10 cellular contexts compared by ENCODE assay signal in genomic region chr20:38447931-38448675, GRCh38. TPM values are rescaled to one million over a fixed set of nuclear protein-coding genes. Genes with fewer than 3 reads are reported as not detected.
DNase-seq lines count a peak whose midpoint lies in the region; ATAC-seq lines count a peak whose summit lies in the region.
"Had no signal": no experiment of that assay in that cellular context is flagged by ENCODE, and none has a peak within 500 bp of the region (broad histone marks: within the 10 kb centered on the region; RNA-seq: fewer than 3 reads in every experiment).

No MANE protein-coding gene starts in this region.

- H3K27me3 Mint-ChIP-seq in activated naive CD4-positive, alpha-beta T cell treated with anti-CD3 and anti-CD28 coated beads for 36 hours (ENCODE audit: low read depth) = no peaks in the 10 kb centered on the region
- peaks cover 3% of the 10 kb centered on the region for H3K27me3 Mint-ChIP-seq in stimulated activated naive CD8-positive, alpha-beta T cell treated with anti-CD3 and anti-CD28 coated beads, Interleukin-15, amount 100 ng/mL, for 72 hours

- peaks cover 22% of the 10 kb centered on the region for H3K36me3 Mint-ChIP-seq in activated naive CD4-positive, alpha-beta T cell treated with anti-CD3 and anti-CD28 coated beads for 36 hours (ENCODE audit: low read depth)

- CTCF ChIA-PET in activated naive CD4-positive, alpha-beta T cell treated with anti-CD3 and anti-CD28 coated beads for 36 hours (lab: Charles Lee) = interaction anchor here (0.6 to 4.3 kb wide), 4 partner anchors 14 to 317 kb away, joined by 4 to 52 read pairs (median 20); partner anchors contain the start of genes RALGAPB and SNHG17

- peak overlapping the region; percentile 26 for H3K27ac Mint-ChIP-seq in activated naive CD4-positive, alpha-beta T cell treated with anti-CD3 and anti-CD28 coated beads for 36 hours
- H3K27ac Mint-ChIP-seq in stimulated activated naive CD8-positive, alpha-beta T cell treated with anti-CD3 and anti-CD28 coated beads, Interleukin-15, amount 100 ng/mL, for 72 hours = peak overlapping the region; percentile 56 to 93

- H3K9me3 Mint-ChIP-seq in activated naive CD4-positive, alpha-beta T cell treated with anti-CD3 and anti-CD28 coated beads for 36 hours = no peaks in the 10 kb centered on the region
- H3K9me3 Mint-ChIP-seq in stimulated activated naive CD8-positive, alpha-beta T cell treated with anti-CD3 and anti-CD28 coated beads, Interleukin-15, amount 100 ng/mL, for 72 hours = no peaks in the 10 kb centered on the region

- peaks cover 42% of the 10 kb centered on the region for H3K4me1 Mint-ChIP-seq in activated naive CD4-positive, alpha-beta T cell treated with anti-CD3 and anti-CD28 coated beads for 36 hours (ENCODE audit: low read depth)
- peaks cover 52% of the 10 kb centered on the region for H3K4me1 Mint-ChIP-seq in stimulated activated naive CD8-positive, alpha-beta T cell treated with anti-CD3 and anti-CD28 coated beads, Interleukin-15, amount 100 ng/mL, for 72 hours

- no peak for DNase-seq in activated naive CD4-positive, alpha-beta T cell treated with anti-CD3 and anti-CD28 coated beads for 36 hours
- no peak for DNase-seq in activated naive CD4-positive, alpha-beta T cell treated with anti-CD3 and anti-CD28 coated beads, Interleukin-2, amount 50 U/mL, for 16 hours
- DNase-seq in NOMO-1 (lab: John Stamatoyannopoulos, UW; ENCODE audit: unreplicated experiment in 2 of 2) = peak; percentile 51 to 76
- peak; percentile 45 for DNase-seq in dermis blood vessel endothelial cell
- DNase-seq in stimulated activated naive CD8-positive, alpha-beta T cell treated with anti-CD3 and anti-CD28 coated beads, Interleukin-15, amount 100 ng/mL, for 72 hours = no peak
- DNase-seq in caudate nucleus (lab: John Stamatoyannopoulos, UW) = no peak
- DNase-seq: central memory CD4-positive, alpha-beta T cell; DMS 273 treated with DMSO at 0.1 percent for 48 hours had no signal

- H3K27ac ChIP-seq in caudate nucleus (ENCODE audit: low read depth, low read length) = no peak overlapping the region

- intact Hi-C loops in activated naive CD4-positive, alpha-beta T cell treated with anti-CD3 and anti-CD28 coated beads for 36 hours (cut with micrococcal nuclease) = loop anchor here (10.0 kb wide), 2 partner anchors 63 to 297 kb away; partner anchors contain the start of gene ACTR5

- no peak for ATAC-seq in stimulated activated naive CD8-positive, alpha-beta T cell treated with anti-CD3 and anti-CD28 coated beads, Interleukin-15, amount 100 ng/mL, for 72 hours
- ATAC-seq in HG02970 (IDR thresholded peaks at IDR 0.05; ENCODE audit: low FRiP score, unreplicated experiment) (no peak), GM19351 (IDR thresholded peaks at IDR 0.05; ENCODE audit: unreplicated experiment) (no peak)

- peak overlapping the region; percentile 80 for H3K4me3 Mint-ChIP-seq in activated naive CD4-positive, alpha-beta T cell treated with anti-CD3 and anti-CD28 coated beads for 36 hours
- peak overlapping the region; percentile 65 to 88 for H3K4me3 Mint-ChIP-seq in stimulated activated naive CD8-positive, alpha-beta T cell treated with anti-CD3 and anti-CD28 coated beads, Interleukin-15, amount 100 ng/mL, for 72 hours

RNA-seq across cellular contexts. Expression of gene SNHG17, which starts 13.0 kb away (rescaled TPM):
- 10 to 100 TPM; 69.1 to 72.9 TPM for total RNA-seq in activated naive CD4-positive, alpha-beta T cell treated with anti-CD3 and anti-CD28 coated beads for 36 hours
- total RNA-seq in dermis blood vessel endothelial cell = 6.7 and 11.6 TPM in 2 replicates

RNA-seq across cellular contexts. Expression of gene RALGAPB, which starts 24.5 kb away (rescaled TPM):
- 10 to 100 TPM; 22.1 to 24.0 TPM for total RNA-seq in activated naive CD4-positive, alpha-beta T cell treated with anti-CD3 and anti-CD28 coated beads for 36 hours
- 28.4 and 29.1 TPM in 2 replicates for total RNA-seq in dermis blood vessel endothelial cell

Comparison
In these comparisons a context has a peak if more than half of its experiments do, and no peak if none do; other contexts are left out.
1. DNase-seq: peak in NOMO-1 (2 of 2) and dermis blood vessel endothelial cell (single experiment); none in activated naive CD4-positive, alpha-beta T cell treated with anti-CD3 and anti-CD28 coated beads for 36 hours (single experiment), activated naive CD4-positive, alpha-beta T cell treated with anti-CD3 and anti-CD28 coated beads, Interleukin-2, amount 50 U/mL, for 16 hours (single experiment), stimulated activated naive CD8-positive, alpha-beta T cell treated with anti-CD3 and anti-CD28 coated beads, Interleukin-15, amount 100 ng/mL, for 72 hours (0 of 2) and caudate nucleus (0 of 61).